ENCODE assay signal across 39 cellular contexts in the genomic region with DNA sequence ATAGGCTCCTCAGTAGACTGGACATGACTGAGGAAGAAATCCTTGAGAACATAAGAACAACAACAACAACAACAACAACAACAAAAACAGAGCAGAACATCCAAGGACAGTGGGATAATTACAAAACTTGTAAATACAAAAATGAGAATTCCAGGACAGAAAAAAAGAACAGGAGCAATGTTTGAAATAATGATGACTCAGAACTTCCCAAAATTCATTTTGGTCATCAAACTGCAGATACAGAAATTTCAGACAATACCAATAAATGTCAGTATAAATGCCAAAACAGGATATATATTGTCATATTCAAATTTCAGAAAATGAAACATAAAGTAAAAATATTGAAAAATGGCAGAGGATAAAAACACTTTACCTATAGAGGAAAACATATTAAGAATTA.
"Had no signal": no experiment of that assay in that cellular context is flagged by ENCODE, and none has a peak within 500 bp of the region (broad histone marks: within the 10 kb centered on the region; RNA-seq: fewer than 3 reads in every experiment).

No MANE protein-coding gene starts in this region.

- H3K9me3 Mint-ChIP-seq: activated T-helper 1 cell treated with anti-CD3 and anti-CD28 coated beads, Interleukin-12 subunit alpha, Interleukin-12 subunit beta, Interleukin-2, Interleukin-4 antibody, amounts not matched to agents 30 ng/mL and 10 ng/mL and 1 ng/mL, durations not matched to agents 14 hours and 24 hours and 36 hours had no signal

- H3K4me3 ChIP-seq: adrenal gland, ascending aorta, body of pancreas, breast epithelium, cardiac muscle cell had no signal

- ATAC-seq: activated naive CD4-positive, alpha-beta T cell treated with anti-CD3 and anti-CD28 coated beads, Interleukin-2, amount 50 U/mL, for 72 hours; activated naive CD8-positive, alpha-beta T cell treated with anti-CD3 and anti-CD28 coated beads, Interleukin-2, amount 50 U/mL, for 24 hours; activated T-cell treated with anti-CD3 and anti-CD28 coated beads, Interleukin-2, amount 50 U/mL, for 4 hours; activated T-cell treated with anti-CD3 and anti-CD28 coated beads, Interleukin-2, amount 50 U/mL, for 72 hours; activated T-helper 17 cell treated with anti-CD3 and anti-CD28 coated beads, Interleukin-2, amount 50 U/mL, for 72 hours; body of pancreas had no signal

- H3K4me1 ChIP-seq: adrenal gland, ascending aorta, body of pancreas, breast epithelium had no signal

- H3K4me3 Mint-ChIP-seq: activated naive CD4-positive, alpha-beta T cell treated with anti-CD3 and anti-CD28 coated beads for 36 hours; activated naive CD4-positive, alpha-beta T cell treated with anti-CD3 and anti-CD28 coated beads, Interleukin-2, amount 10 ng/mL, durations not matched to agents 7 days and 5 days; activated naive CD4-positive, alpha-beta T cell treated with anti-CD3 and anti-CD28 coated beads, Interleukin-2, amount 50 U/mL, for 24 hours; activated naive CD8-positive, alpha-beta T cell; activated naive CD8-positive, alpha-beta T cell treated with anti-CD3 and anti-CD28 coated beads for 36 hours; activated naive CD8-positive, alpha-beta T cell treated with anti-CD3 and anti-CD28 coated beads, Interleukin-2, amount 10 ng/mL, durations not matched to agents 7 days and 5 days; activated naive CD8-positive, alpha-beta T cell treated with anti-CD3 and anti-CD28 coated beads, Interleukin-2, amount 50 U/mL, for 24 hours; activated T-cell treated with anti-CD3 and anti-CD28 coated beads, Interleukin-2, amount 50 U/mL, for 24 hours; activated T-cell treated with anti-CD3 and anti-CD28 coated beads, Interleukin-2, amount 50 U/mL, for 4 hours; activated T-cell treated with anti-CD3 and anti-CD28 coated beads, Interleukin-2, amount 50 U/mL, for 72 hours; activated T-helper 1 cell treated with anti-CD3 and anti-CD28 coated beads, Interleukin-12 subunit alpha, Interleukin-12 subunit beta, Interleukin-2, Interleukin-4 antibody, amounts not matched to agents 30 ng/mL and 10 ng/mL and 1 ng/mL, durations not matched to agents 14 hours and 24 hours and 36 hours; activated T-helper 17 cell treated with anti-CD3 and anti-CD28 coated beads, Interleukin-2, amount 50 U/mL, for 72 hours; brain; central memory CD8-positive, alpha-beta T cell had no signal

- H3K27ac ChIP-seq: adrenal gland, ascending aorta, body of pancreas, brain microvascular endothelial cell, breast epithelium, cardiac muscle cell had no signal

- H3K36me3 ChIP-seq: adrenal gland, ascending aorta, brain microvascular endothelial cell, breast epithelium, cardiac muscle cell had no signal

- H3K4me1 Mint-ChIP-seq: activated naive CD4-positive, alpha-beta T cell treated with anti-CD3 and anti-CD28 coated beads, Interleukin-2, amount 10 ng/mL, durations not matched to agents 7 days and 5 days; activated naive CD4-positive, alpha-beta T cell treated with anti-CD3 and anti-CD28 coated beads, Interleukin-2, amount 50 U/mL, for 24 hours; activated naive CD8-positive, alpha-beta T cell treated with anti-CD3 and anti-CD28 coated beads for 36 hours; activated naive CD8-positive, alpha-beta T cell treated with anti-CD3 and anti-CD28 coated beads, Interleukin-2, amount 10 ng/mL, durations not matched to agents 7 days and 5 days; activated naive CD8-positive, alpha-beta T cell treated with anti-CD3 and anti-CD28 coated beads, Interleukin-2, amount 50 U/mL, for 24 hours; activated T-helper 17 cell treated with anti-CD3 and anti-CD28 coated beads, Interleukin-2, amount 50 U/mL, for 72 hours; brain; central memory CD8-positive, alpha-beta T cell had no signal

- H3K27ac Mint-ChIP-seq: activated naive CD4-positive, alpha-beta T cell treated with anti-CD3 and anti-CD28 coated beads for 36 hours; activated naive CD4-positive, alpha-beta T cell treated with anti-CD3 and anti-CD28 coated beads, Interleukin-2, amount 10 ng/mL, durations not matched to agents 7 days and 5 days; activated naive CD4-positive, alpha-beta T cell treated with anti-CD3 and anti-CD28 coated beads, Interleukin-2, amount 50 U/mL, for 24 hours; activated naive CD4-positive, alpha-beta T cell treated with anti-CD3 and anti-CD28 coated beads, Interleukin-2, amount 50 U/mL, for 72 hours; activated naive CD8-positive, alpha-beta T cell; activated naive CD8-positive, alpha-beta T cell treated with anti-CD3 and anti-CD28 coated beads for 36 hours; activated naive CD8-positive, alpha-beta T cell treated with anti-CD3 and anti-CD28 coated beads, Interleukin-2, amount 10 ng/mL, durations not matched to agents 7 days and 5 days; activated naive CD8-positive, alpha-beta T cell treated with anti-CD3 and anti-CD28 coated beads, Interleukin-2, amount 50 U/mL, for 24 hours; activated T-cell treated with anti-CD3 and anti-CD28 coated beads, Interleukin-2, amount 50 U/mL, for 24 hours; activated T-cell treated with anti-CD3 and anti-CD28 coated beads, Interleukin-2, amount 50 U/mL, for 72 hours; activated T-helper 1 cell treated with anti-CD3 and anti-CD28 coated beads, Interleukin-12 subunit alpha, Interleukin-12 subunit beta, Interleukin-2, Interleukin-4 antibody, amounts not matched to agents 30 ng/mL and 10 ng/mL and 1 ng/mL, durations not matched to agents 14 hours and 24 hours and 36 hours; activated T-helper 17 cell treated with anti-CD3 and anti-CD28 coated beads, Interleukin-2, amount 50 U/mL, for 72 hours; activated T-helper 2 cell treated with anti-CD3 and anti-CD28 coated beads, Interferon-gamma antibody, Interleukin-2, Interleukin-4, amounts not matched to agents 10 μg/mL and 5 μg/mL and 100 μg/mL, durations not matched to agents 14 hours and 24 hours and 36 hours; brain had no signal

- H3K27me3 Mint-ChIP-seq: activated naive CD4-positive, alpha-beta T cell treated with anti-CD3 and anti-CD28 coated beads, Interleukin-2, amount 10 ng/mL, durations not matched to agents 7 days and 5 days; activated naive CD4-positive, alpha-beta T cell treated with anti-CD3 and anti-CD28 coated beads, Interleukin-2, amount 50 U/mL, for 24 hours; activated naive CD8-positive, alpha-beta T cell; activated naive CD8-positive, alpha-beta T cell treated with anti-CD3 and anti-CD28 coated beads for 36 hours; activated naive CD8-positive, alpha-beta T cell treated with anti-CD3 and anti-CD28 coated beads, Interleukin-2, amount 10 ng/mL, durations not matched to agents 7 days and 5 days; activated naive CD8-positive, alpha-beta T cell treated with anti-CD3 and anti-CD28 coated beads, Interleukin-2, amount 50 U/mL, for 24 hours; activated T-cell treated with anti-CD3 and anti-CD28 coated beads, Interleukin-2, amount 50 U/mL, for 24 hours; activated T-helper 17 cell treated with anti-CD3 and anti-CD28 coated beads, Interleukin-2, amount 50 U/mL, for 72 hours; brain; central memory CD8-positive, alpha-beta T cell had no signal

- H3K27me3 ChIP-seq: adrenal gland, ascending aorta, body of pancreas, brain microvascular endothelial cell, breast epithelium, cardiac muscle cell had no signal

- FAIRE-seq: astrocyte, bronchial epithelial cell had no signal

- DNase-seq: activated effector memory CD4-positive, alpha-beta T cell treated with anti-CD3 and anti-CD28 coated beads, Interleukin-2, amount 50 U/mL, for 16 hours; activated effector memory CD4-positive, alpha-beta T cell treated with Interleukin-2 at 50 U/mL for 16 hours; activated gamma-delta T cell; activated gamma-delta T cell treated with Interleukin-2 at 50 U/mL for 16 hours; activated naive CD4-positive, alpha-beta T cell; activated naive CD4-positive, alpha-beta T cell treated with anti-CD3 and anti-CD28 coated beads for 36 hours; activated naive CD4-positive, alpha-beta T cell treated with anti-CD3 and anti-CD28 coated beads, Interleukin-2, amount 10 ng/mL, durations not matched to agents 7 days and 5 days; activated naive CD4-positive, alpha-beta T cell treated with anti-CD3 and anti-CD28 coated beads, Interleukin-2, amount 50 U/mL, for 16 hours; activated naive CD4-positive, alpha-beta T cell treated with Interleukin-2 at 50 U/mL for 16 hours; activated naive CD8-positive, alpha-beta T cell treated with anti-CD3 and anti-CD28 coated beads for 36 hours; activated naive CD8-positive, alpha-beta T cell treated with anti-CD3 and anti-CD28 coated beads, Interleukin-2, amount 10 ng/mL, durations not matched to agents 7 days and 5 days; activated naive CD8-positive, alpha-beta T cell treated with anti-CD3 and anti-CD28 coated beads, Interleukin-2, amount 50 U/mL, for 24 hours; activated T-cell treated with anti-CD3 and anti-CD28 coated beads, Interleukin-2, amount 50 U/mL, for 24 hours; activated T-cell treated with anti-CD3 and anti-CD28 coated beads, Interleukin-2, amount 50 U/mL, for 4 hours; activated T-cell treated with anti-CD3 and anti-CD28 coated beads, Interleukin-2, amount 50 U/mL, for 48 hours; activated T-cell treated with anti-CD3 and anti-CD28 coated beads, Interleukin-2, amount 50 U/mL, for 72 hours; adrenal gland; amniotic stem cell; amygdala; anterior cingulate cortex; aorta; body of pancreas; brain microvascular endothelial cell; caudate nucleus; central memory CD4-positive, alpha-beta T cell; cerebellar nuclear complex had no signal

- H3K9me3 ChIP-seq: adrenal gland, body of pancreas had no signal

- H3K36me3 Mint-ChIP-seq: activated naive CD4-positive, alpha-beta T cell treated with anti-CD3 and anti-CD28 coated beads, Interleukin-2, amount 10 ng/mL, durations not matched to agents 7 days and 5 days; activated naive CD4-positive, alpha-beta T cell treated with anti-CD3 and anti-CD28 coated beads, Interleukin-2, amount 50 U/mL, for 24 hours; activated naive CD8-positive, alpha-beta T cell; activated naive CD8-positive, alpha-beta T cell treated with anti-CD3 and anti-CD28 coated beads for 36 hours; activated naive CD8-positive, alpha-beta T cell treated with anti-CD3 and anti-CD28 coated beads, Interleukin-2, amount 10 ng/mL, durations not matched to agents 7 days and 5 days; brain had no signal
